In genomic region chr7:129968592-129969383, GRCh38 we compare ENCODE assay signal across 3 cellular contexts.
TF ChIP-seq lines count a peak whose summit lies in the region.

No MANE protein-coding gene starts in this region.

TF ChIP-seq in SK-N-SH, 30 proteins besides CTCF, POLR2A, EP300 and RAD21:
- TF ChIP-seq TEAD4 (IDR thresholded peaks at IDR 0.05; ENCODE audit: borderline replicate concordance, insufficient read depth) = no peak
- no peak for TF ChIP-seq EZH2phosphoT487 (IDR thresholded peaks at IDR 0.05; ENCODE audit: borderline replicate concordance, low read depth)
- no peak for TF ChIP-seq SMC3 (IDR thresholded peaks at IDR 0.05; ENCODE audit: low read depth, low read length)
- TF ChIP-seq PBX3 (IDR thresholded peaks at IDR 0.05) = no peak
- no peak for TF ChIP-seq TAF1 (IDR thresholded peaks at IDR 0.05; ENCODE audit: borderline replicate concordance, low read depth, low read length)
- TF ChIP-seq NRF1 (IDR thresholded peaks at IDR 0.05; ENCODE audit: low read depth, low read length) = no peak
- no peak for TF ChIP-seq ZBTB33 (IDR thresholded peaks at IDR 0.05; ENCODE audit: borderline replicate concordance, low read depth)
- no peak for TF ChIP-seq MAX (IDR thresholded peaks at IDR 0.05; ENCODE audit: low read depth)
- TF ChIP-seq FOXM1 (IDR thresholded peaks at IDR 0.05; ENCODE audit: low read depth) = no peak
- TF ChIP-seq GATA2 (CRISPR knock-in tag; IDR thresholded peaks at IDR 0.05) = no peak
- no peak for TF ChIP-seq FOSL2 (IDR thresholded peaks at IDR 0.05; ENCODE audit: borderline replicate concordance, low read depth)
- no peak for TF ChIP-seq POLR2AphosphoS5 (IDR thresholded peaks at IDR 0.05; ENCODE audit: low read depth, low read length)
- no peak for TF ChIP-seq RFX5 (IDR thresholded peaks at IDR 0.05; ENCODE audit: low read length)
- TF ChIP-seq CHD2 (IDR thresholded peaks at IDR 0.05; ENCODE audit: low read length, partially characterized antibody) = no peak
- TF ChIP-seq USF2 (IDR thresholded peaks at IDR 0.05; ENCODE audit: borderline replicate concordance, low read depth, low read length) = no peak
- TF ChIP-seq YY1 (IDR thresholded peaks at IDR 0.05; ENCODE audit: low read depth) = no peak
- TF ChIP-seq TCF12 (IDR thresholded peaks at IDR 0.05) = no peak
- TF ChIP-seq RCOR1 (IDR thresholded peaks at IDR 0.05; ENCODE audit: low read length) = no peak
- no peak for TF ChIP-seq MEF2A (IDR thresholded peaks at IDR 0.05; ENCODE audit: borderline replicate concordance, low read depth)
TF ChIP-seq in SK-N-SH: peak in this region for 0.

TF ChIP-seq in SK-N-SH treated with all-trans-retinoic acid at 6 μM for 48 hours, 23 proteins besides CTCF, POLR2A, EP300 and RAD21:
- TF ChIP-seq GLIS3 (CRISPR knock-in tag; IDR thresholded peaks at IDR 0.05) = no peak
- no peak for TF ChIP-seq ZNF8 (CRISPR knock-in tag; IDR thresholded peaks at IDR 0.05)
- no peak for TF ChIP-seq ISL1 (CRISPR knock-in tag; IDR thresholded peaks at IDR 0.05)
- TF ChIP-seq RARB (CRISPR knock-in tag; IDR thresholded peaks at IDR 0.05) = no peak
- TF ChIP-seq ZNF70 (CRISPR knock-in tag; IDR thresholded peaks at IDR 0.05) = no peak
- no peak for TF ChIP-seq OSR1 (CRISPR knock-in tag; IDR thresholded peaks at IDR 0.05)
- no peak for TF ChIP-seq ZFP30 (CRISPR knock-in tag; IDR thresholded peaks at IDR 0.05)
- TF ChIP-seq CSRNP3 (CRISPR knock-in tag; IDR thresholded peaks at IDR 0.05) = no peak
- no peak for TF ChIP-seq ESRRG (CRISPR knock-in tag; IDR thresholded peaks at IDR 0.05)
- TF ChIP-seq SNAI2 (CRISPR knock-in tag; IDR thresholded peaks at IDR 0.05) = no peak
- TF ChIP-seq CSDC2 (CRISPR knock-in tag; IDR thresholded peaks at IDR 0.05) = no peak
- no peak for TF ChIP-seq TOX (CRISPR knock-in tag; IDR thresholded peaks at IDR 0.05; ENCODE audit: borderline replicate concordance)
- TF ChIP-seq ZFP3 (CRISPR knock-in tag; IDR thresholded peaks at IDR 0.05) = no peak
- TF ChIP-seq CREB5 (CRISPR knock-in tag; IDR thresholded peaks at IDR 0.05; ENCODE audit: low read depth) = no peak
- TF ChIP-seq TCF4 (CRISPR knock-in tag; IDR thresholded peaks at IDR 0.05; ENCODE audit: borderline replicate concordance) = no peak

TF ChIP-seq in HEK293T, 16 proteins besides CTCF, POLR2A, EP300 and RAD21:
- TF ChIP-seq SUZ12 (IDR thresholded peaks at IDR 0.05) = no peak
- no peak for TF ChIP-seq LEF1 (IDR thresholded peaks at IDR 0.05; ENCODE audit: borderline replicate concordance)
- no peak for TF ChIP-seq ELF4 (IDR thresholded peaks at IDR 0.05)
- TF ChIP-seq FOXK2 (IDR thresholded peaks at IDR 0.05) = no peak
- no peak for TF ChIP-seq L3MBTL2 (conservative IDR thresholded peaks at IDR 0.05)
- no peak for TF ChIP-seq NFRKB (IDR thresholded peaks at IDR 0.05)
- no peak for TF ChIP-seq CTBP1 (IDR thresholded peaks at IDR 0.05; ENCODE audit: borderline replicate concordance)
- TF ChIP-seq FOXA1 (IDR thresholded peaks at IDR 0.05) = no peak
- no peak for TF ChIP-seq HDGF (IDR thresholded peaks at IDR 0.05; ENCODE audit: borderline replicate concordance)
- TF ChIP-seq PKNOX1 (IDR thresholded peaks at IDR 0.05) = no peak
- no peak for TF ChIP-seq ARNT (IDR thresholded peaks at IDR 0.05)
